ENCODE assay signal across 9 cellular contexts in genomic region chr3:64244011-64244942, GRCh38. TPM values are rescaled to one million over a fixed set of nuclear protein-coding genes. Genes with fewer than 3 reads are reported as not detected.
DNase-seq lines count a peak whose midpoint lies in the region; ATAC-seq, FAIRE-seq and TF ChIP-seq lines count a peak whose summit lies in the region.
"Had no signal": no experiment of that assay in that cellular context is flagged by ENCODE, and none has a peak within 500 bp of the region (broad histone marks: within the 10 kb centered on the region; RNA-seq: fewer than 3 reads in every experiment).

No MANE protein-coding gene starts in this region.

- H3K27ac ChIP-seq in RWPE2 (ENCODE audit: poor library complexity, severe bottlenecking) (no peak overlapping the region), keratinocyte (ENCODE audit: control insufficient read depth, insufficient read depth, low read length) (no peak overlapping the region)
- H3K27ac ChIP-seq: gastrocnemius medialis had no signal

- no peaks in the 10 kb centered on the region for H3K27me3 ChIP-seq in RWPE2 (ENCODE audit: insufficient read depth, poor library complexity, severe bottlenecking)
- no peaks in the 10 kb centered on the region for H3K27me3 ChIP-seq in keratinocyte (ENCODE audit: control insufficient read depth, extremely low read depth, insufficient read depth, low read length)
- H3K27me3 ChIP-seq: gastrocnemius medialis had no signal

- peak; percentile 80 for ATAC-seq in HG02981 (IDR thresholded peaks at IDR 0.05; ENCODE audit: unreplicated experiment)
- ATAC-seq in RWPE2 (ENCODE audit: low read depth), result peak; percentile 44; the same call in 1 of the 3 replicates
- no peak for ATAC-seq in stimulated activated effector memory CD8-positive, alpha-beta T cell treated with anti-CD3 and anti-CD28 coated beads, Interleukin-12 subunit alpha, Interleukin-12 subunit beta, amount 100 ng/mL, for 72 hours
- ATAC-seq: gastrocnemius medialis had no signal

- no peaks in the 10 kb centered on the region for H3K9me3 ChIP-seq in RWPE2 (ENCODE audit: severe bottlenecking)
- no peaks in the 10 kb centered on the region for H3K9me3 ChIP-seq in keratinocyte (ENCODE audit: control insufficient read depth, low read depth, low read length)
- H3K9me3 ChIP-seq: gastrocnemius medialis had no signal

- DNase-seq in D721Med (ENCODE audit: insufficient read length, low spot score) (no peak), RWPE2 (ENCODE audit: low spot score) (no peak), keratinocyte (ENCODE audit: low read depth, low spot score) (peak; percentile 11)
- no peak for DNase-seq in activated T-cell treated with anti-CD3 and anti-CD28 coated beads, Interleukin-2, amount 50 U/mL, for 1 hour
- DNase-seq in activated CD4-positive, alpha-beta T cell treated with anti-CD3 and anti-CD28 coated beads for 1 hour, result no peak
- DNase-seq in stimulated activated effector memory CD8-positive, alpha-beta T cell treated with anti-CD3 and anti-CD28 coated beads, Interleukin-12 subunit alpha, Interleukin-12 subunit beta, amount 100 ng/mL, for 72 hours (ENCODE audit: low spot score in 2 of 2), result no peak
- DNase-seq in activated naive CD4-positive, alpha-beta T cell treated with anti-CD3 and anti-CD28 coated beads, Interleukin-2, amount 50 U/mL, for 16 hours, result no peak
- DNase-seq: gastrocnemius medialis had no signal

- H3K4me3 ChIP-seq in RWPE2 (ENCODE audit: severe bottlenecking) (no peak overlapping the region), keratinocyte (ENCODE audit: control insufficient read depth in 2 of 3, extremely low read depth in 1 of 3, insufficient read depth in 2 of 3, low read depth in 1 of 3, low read length in 3 of 3) (no peak overlapping the region)
- H3K4me3 ChIP-seq: gastrocnemius medialis had no signal

- H3K36me3 ChIP-seq in RWPE2 (ENCODE audit: low read depth) (no peaks in the 10 kb centered on the region), keratinocyte (ENCODE audit: control insufficient read depth in 2 of 2, extremely low read depth in 1 of 2, insufficient read depth in 2 of 2, low read length in 2 of 2) (no peaks in the 10 kb centered on the region)
- H3K36me3 ChIP-seq: gastrocnemius medialis had no signal

- no peak overlapping the region for H2AFZ ChIP-seq in keratinocyte (ENCODE audit: control insufficient read depth, low read length)

- dilution Hi-C loops in keratinocyte (cut with MboI; ENCODE audit: extremely low pct_ligation_motif_present, low sequenced_read_pairs), result no loop called here

- H3K4me2 ChIP-seq in keratinocyte (ENCODE audit: control insufficient read depth, extremely low read depth, insufficient read depth, low read depth, low read length), result no peak overlapping the region

- H3K79me2 ChIP-seq in keratinocyte (ENCODE audit: control insufficient read depth, insufficient read depth, low read length), result no peaks in the 10 kb centered on the region

- FAIRE-seq in D721Med (lab: Jason Lieb, UNC) (peak; percentile 74), keratinocyte (lab: Jason Lieb, UNC) (peak; percentile 34)

- H3K4me1 Mint-ChIP-seq in stimulated activated effector memory CD8-positive, alpha-beta T cell treated with anti-CD3 and anti-CD28 coated beads, Interleukin-12 subunit alpha, Interleukin-12 subunit beta, amount 100 ng/mL, for 72 hours, result no peaks in the 10 kb centered on the region

- H3K9ac ChIP-seq in keratinocyte (ENCODE audit: control insufficient read depth, extremely low read depth, insufficient read depth, low read length), result no peak overlapping the region

- H4K20me1 ChIP-seq in keratinocyte (ENCODE audit: control insufficient read depth, extremely low read depth, insufficient read depth, low read length), result no peaks in the 10 kb centered on the region

- TF ChIP-seq CTCF in D721Med (IDR thresholded peaks at IDR 0.05; ENCODE audit: insufficient read depth, missing control alignments) (peak; percentile 55), RWPE2 (IDR thresholded peaks at IDR 0.05; ENCODE audit: poor library complexity, severe bottlenecking) (peak; percentile 50), keratinocyte (optimal IDR thresholded peaks at IDR 0.05 in 1 of 3, IDR thresholded peaks at IDR 0.05 in 1 of 3, conservative IDR thresholded peaks at IDR 0.05 in 1 of 3; ENCODE audit: extremely low read depth in 1 of 3, insufficient read depth in 2 of 3, low read length in 3 of 3) (peak; percentile 5 to 73 (median 67))

- H3K4me3 Mint-ChIP-seq in stimulated activated effector memory CD8-positive, alpha-beta T cell treated with anti-CD3 and anti-CD28 coated beads, Interleukin-12 subunit alpha, Interleukin-12 subunit beta, amount 100 ng/mL, for 72 hours, result no peak overlapping the region

- peaks cover 3% of the 10 kb centered on the region for H3K4me1 ChIP-seq in RWPE2 (ENCODE audit: insufficient read depth, poor library complexity, severe bottlenecking)
- H3K4me1 ChIP-seq in keratinocyte (ENCODE audit: control insufficient read depth, extremely low read depth, insufficient read depth, low read length), result peaks cover 3% of the 10 kb centered on the region
- H3K4me1 ChIP-seq: gastrocnemius medialis had no signal

- no peaks in the 10 kb centered on the region for H3K9me1 ChIP-seq in keratinocyte (ENCODE audit: control insufficient read depth, extremely low read depth, insufficient read depth, low read length)

- H3K9me3 Mint-ChIP-seq in stimulated activated effector memory CD8-positive, alpha-beta T cell treated with anti-CD3 and anti-CD28 coated beads, Interleukin-12 subunit alpha, Interleukin-12 subunit beta, amount 100 ng/mL, for 72 hours, result peaks cover 6% of the 10 kb centered on the region

- no peak overlapping the region for H3K27ac Mint-ChIP-seq in stimulated activated effector memory CD8-positive, alpha-beta T cell treated with anti-CD3 and anti-CD28 coated beads, Interleukin-12 subunit alpha, Interleukin-12 subunit beta, amount 100 ng/mL, for 72 hours

- no peaks in the 10 kb centered on the region for H3K36me3 Mint-ChIP-seq in stimulated activated effector memory CD8-positive, alpha-beta T cell treated with anti-CD3 and anti-CD28 coated beads, Interleukin-12 subunit alpha, Interleukin-12 subunit beta, amount 100 ng/mL, for 72 hours

RNA-seq across cellular contexts. Expression of gene PRICKLE2, which starts 19.0 kb away (rescaled TPM):
- 7.0 to 8.6 TPM (median 7.8 TPM) in 3 replicates for polyA plus RNA-seq in keratinocyte
- polyA plus RNA-seq in keratinocyte (2011; ENCODE audit: low read depth), result 2.0 TPM
- 3.8 and 5.4 TPM in 2 replicates for polyA plus RNA-seq in keratinocyte (2011; cell fraction: cytosol; rRNA removed)
- 22.1 TPM in 2 replicates for polyA plus RNA-seq in keratinocyte (2011; cell fraction: nucleus; rRNA removed)
- polyA plus RNA-seq in keratinocyte (2012; ENCODE audit: low replicate concordance), result 3.3 and 6.6 TPM in 2 replicates
- polyA minus RNA-seq in keratinocyte, result 28.6 to 39.7 TPM (median 30.5 TPM) in 3 replicates
- 16.1 TPM for polyA minus RNA-seq in keratinocyte (2011; cell fraction: cytosol; rRNA and poly(A)+ RNA removed)
- 35.8 and 69.4 TPM in 2 replicates for polyA minus RNA-seq in keratinocyte (2011; cell fraction: nucleus; rRNA and poly(A)+ RNA removed)
